In the genomic region with DNA sequence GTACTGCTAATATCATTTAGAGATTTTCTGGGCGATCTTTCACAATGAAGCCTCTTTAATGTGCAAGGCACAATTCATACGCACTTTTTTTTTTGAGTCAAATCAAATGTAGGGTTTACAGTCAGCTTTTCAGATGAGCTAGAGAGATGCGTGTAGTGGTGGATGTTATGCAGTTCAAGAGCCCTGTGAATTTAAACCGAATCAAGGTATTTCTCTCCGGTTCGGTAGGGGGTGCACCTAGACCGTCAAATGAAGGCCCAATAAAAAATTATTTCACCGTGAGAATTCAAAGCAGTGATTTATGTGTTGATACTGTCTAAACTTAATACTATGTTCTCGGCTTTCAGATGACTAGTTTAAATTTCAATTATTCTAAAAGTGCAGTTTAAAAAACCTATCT, we compare ENCODE assay signal across 8 cellular contexts. TPM values are rescaled to one million over a fixed set of nuclear protein-coding genes. Genes with fewer than 3 reads are reported as not detected.
DNase-seq lines count a peak whose midpoint lies in the region; ATAC-seq and TF ChIP-seq lines count a peak whose summit lies in the region.

No MANE protein-coding gene starts in this region.

- H3K4me3 ChIP-seq in GM12865 (ENCODE audit: low read depth, low read length) (no peak overlapping the region), LNCaP clone FGC (ENCODE audit: low read depth, low read length) (no peak overlapping the region)
- H3K4me3 ChIP-seq in CD8-positive, alpha-beta T cell (ENCODE audit: low read depth, low read length): no peak overlapping the region

- no peak for ATAC-seq in CD8-positive, alpha-beta T cell
- ATAC-seq in Right ventricle myocardium inferior: no peak
- ATAC-seq in activated CD4-positive, CD25-positive, alpha-beta regulatory T cell treated with anti-CD3 and anti-CD28 coated beads, Interleukin-2, amount 50 U/mL, for 24 hours: no peak
- ATAC-seq in natural killer cell: no peak

- peak overlapping the region; percentile 56 for H3K4me3 Mint-ChIP-seq in mesothelial cell of epicardium
- H3K4me3 Mint-ChIP-seq in CD8-positive, alpha-beta T cell: no peak overlapping the region
- H3K4me3 Mint-ChIP-seq in natural killer cell: no peak overlapping the region

- no peaks in the 10 kb centered on the region for H3K36me3 Mint-ChIP-seq in mesothelial cell of epicardium
- H3K36me3 Mint-ChIP-seq in CD8-positive, alpha-beta T cell: no peaks in the 10 kb centered on the region
- no peaks in the 10 kb centered on the region for H3K36me3 Mint-ChIP-seq in natural killer cell

- no peaks in the 10 kb centered on the region for H3K9me3 ChIP-seq in CD8-positive, alpha-beta T cell (ENCODE audit: low read length)

- H3K27ac ChIP-seq in CD8-positive, alpha-beta T cell (ENCODE audit: low read depth, low read length): no peak overlapping the region

- H3K36me3 ChIP-seq in CD8-positive, alpha-beta T cell (ENCODE audit: insufficient read depth, low read length): no peaks in the 10 kb centered on the region

- peak; percentile 27 for DNase-seq in GM12865 (ENCODE audit: low read depth)
- peak; percentile 21 for DNase-seq in LNCaP clone FGC (ENCODE audit: low read depth)
- DNase-seq in astrocyte of the hippocampus (ENCODE audit: low read depth, low spot score): peak; percentile 48
- no peak for DNase-seq in mesothelial cell of epicardium (ENCODE audit: low spot score in 2 of 2, unreplicated experiment in 2 of 2)
- DNase-seq in CD8-positive, alpha-beta T cell: no peak
- DNase-seq in Right ventricle myocardium inferior (ENCODE audit: missing footprints): no peak
- no peak for DNase-seq in natural killer cell

- POLR2A ChIA-PET in CD8-positive, alpha-beta T cell (lab: Charles Lee): no interaction called here

- H3K27me3 Mint-ChIP-seq in mesothelial cell of epicardium (ENCODE audit: low read depth): peaks cover 55% of the 10 kb centered on the region
- H3K27me3 Mint-ChIP-seq in CD8-positive, alpha-beta T cell (ENCODE audit: low read depth): peaks cover 54% of the 10 kb centered on the region
- H3K27me3 Mint-ChIP-seq in natural killer cell (ENCODE audit: low read depth in 2 of 2): peaks cover 32 to 77% of the 10 kb centered on the region in 2 donors

- CTCF ChIA-PET in CD8-positive, alpha-beta T cell (lab: Charles Lee): no interaction called here

- peak; percentile 32 for TF ChIP-seq CTCF in GM12865 (IDR thresholded peaks at IDR 0.05; ENCODE audit: insufficient read depth, low read depth, low read length, missing control alignments)
- peak; percentile 62 for TF ChIP-seq CTCF in LNCaP clone FGC (IDR thresholded peaks at IDR 0.05; ENCODE audit: control insufficient read depth, extremely low read depth, insufficient read depth)
- no peak for TF ChIP-seq CTCF in mesothelial cell of epicardium (IDR thresholded peaks at IDR 0.05; ENCODE audit: unreplicated experiment)
- TF ChIP-seq CTCF in CD8-positive, alpha-beta T cell (IDR thresholded peaks at IDR 0.05): no peak
- no peak for TF ChIP-seq CTCF in natural killer cell (IDR thresholded peaks at IDR 0.05)

- peaks cover 16% of the 10 kb centered on the region for H3K27me3 ChIP-seq in CD8-positive, alpha-beta T cell (ENCODE audit: insufficient read depth, low read length)

- H3K9me3 Mint-ChIP-seq in mesothelial cell of epicardium (peaks cover under 1% of the 10 kb centered on the region), natural killer cell (no peaks in the 10 kb centered on the region)
- H3K9me3 Mint-ChIP-seq in CD8-positive, alpha-beta T cell: no peaks in the 10 kb centered on the region

- H3K4me1 Mint-ChIP-seq in mesothelial cell of epicardium (peaks cover 11% of the 10 kb centered on the region), natural killer cell (no peaks in the 10 kb centered on the region)
- peaks cover 7% of the 10 kb centered on the region for H3K4me1 Mint-ChIP-seq in CD8-positive, alpha-beta T cell (ENCODE audit: low read depth)

- H3K27ac Mint-ChIP-seq in mesothelial cell of epicardium (no peak overlapping the region), natural killer cell (no peak overlapping the region)
- no peak overlapping the region for H3K27ac Mint-ChIP-seq in CD8-positive, alpha-beta T cell

- intact Hi-C loops in CD8-positive, alpha-beta T cell (cut with DNase I, micrococcal nuclease): no loop called here
- intact Hi-C loops in Right ventricle myocardium inferior (cut with DNase I) (no loop called here), natural killer cell (cut with micrococcal nuclease) (no loop called here)

- H3K4me1 ChIP-seq in CD8-positive, alpha-beta T cell (ENCODE audit: insufficient read depth, low read length): no peaks in the 10 kb centered on the region

RNA-seq across cellular contexts. Expression of a gene that starts 1.1 kb away (rescaled TPM):
- total RNA-seq in mesothelial cell of epicardium: not detected in 3 replicates
- not detected for total RNA-seq in CD8-positive, alpha-beta T cell
- not detected for total RNA-seq in Right ventricle myocardium inferior
- under 1 TPM; 0.50 to 0.65 (median 0.61) TPM for total RNA-seq in natural killer cell

Comparison
In these comparisons a context has a peak if more than half of its experiments do, and no peak if none do; other contexts are left out.
1. DNase-seq: peak in GM12865 (single experiment), LNCaP clone FGC (single experiment) and astrocyte of the hippocampus (single experiment); none in mesothelial cell of epicardium (0 of 2), CD8-positive, alpha-beta T cell (0 of 7), Right ventricle myocardium inferior (single experiment) and natural killer cell (single experiment).
2. CTCF ChIP-seq: peak in GM12865 (single experiment) and LNCaP clone FGC (single experiment); none in mesothelial cell of epicardium (single experiment), CD8-positive, alpha-beta T cell (single experiment) and natural killer cell (single experiment).